In the genomic region with DNA sequence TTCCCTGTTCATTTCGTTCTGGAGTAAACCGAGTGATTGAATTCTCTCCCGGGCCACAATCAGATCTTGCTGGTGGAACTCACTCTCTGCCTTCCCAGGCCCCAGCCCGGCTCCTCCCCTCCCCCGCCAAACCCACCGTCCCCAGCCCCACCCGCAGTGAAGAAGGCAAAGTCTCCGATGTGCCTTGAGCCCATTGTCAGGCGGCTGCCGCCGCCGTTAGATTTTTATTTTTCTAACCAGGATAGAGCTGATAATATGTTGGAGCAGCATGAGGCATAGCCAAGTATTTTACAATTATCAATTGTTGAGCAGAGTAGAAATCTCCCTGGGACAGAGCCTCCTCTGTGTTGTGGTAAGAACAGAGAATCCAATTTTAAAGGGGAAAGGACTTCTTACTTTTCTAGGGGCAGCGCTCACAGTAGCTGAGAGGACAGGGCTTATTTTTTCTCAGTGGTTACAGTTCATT, we compare ENCODE assay signal across 8 cellular contexts. TPM values are rescaled to one million over a fixed set of nuclear protein-coding genes. Genes with fewer than 3 reads are reported as not detected.
DNase-seq lines count a peak whose midpoint lies in the region; ATAC-seq lines count a peak whose summit lies in the region.

No MANE protein-coding gene starts in this region.

- H3K4me1 Mint-ChIP-seq in CD4-positive, alpha-beta memory T cell, result peaks cover 13 to 30% (median 18%) of the 10 kb centered on the region in 4 donors

- no peaks in the 10 kb centered on the region for H3K9me3 ChIP-seq in CD4-positive, alpha-beta memory T cell (ENCODE audit: control insufficient read depth in 1 of 2, low read length in 2 of 2)

- DNase-seq in CD4-positive, alpha-beta memory T cell, result no peak
- DNase-seq in HuH-7.5 (ENCODE audit: low spot score) (peak; percentile 45), hypothalamus (lab: John Stamatoyannopoulos, UW) (peak in 38 of 51 donors; percentile 10 to 88 (median 35)), skeletal muscle cell (ENCODE audit: low read depth) (no peak), DMS79 (lab: John Stamatoyannopoulos, UW) (no peak), DMS153 (lab: John Stamatoyannopoulos, UW) (no peak)
- DNase-seq in activated naive CD4-positive, alpha-beta T cell treated with anti-CD3 and anti-CD28 coated beads, Interleukin-2, amount 50 U/mL, for 72 hours (ENCODE audit: low spot score in 2 of 2), result no peak

- H3K27ac Mint-ChIP-seq in CD4-positive, alpha-beta memory T cell, result peak overlapping the region in 6 of 7 donors; percentile 46 to 79 (median 58)
- peak overlapping the region; percentile 92 to 94 for H3K27ac Mint-ChIP-seq in activated naive CD4-positive, alpha-beta T cell treated with anti-CD3 and anti-CD28 coated beads, Interleukin-2, amount 50 U/mL, for 72 hours

- no peaks in the 10 kb centered on the region for H3K27me3 ChIP-seq in CD4-positive, alpha-beta memory T cell (ENCODE audit: insufficient read depth, low read length)

- peaks cover 0 to 2% of the 10 kb centered on the region in 2 donors for H3K27me3 Mint-ChIP-seq in CD4-positive, alpha-beta memory T cell

- intact Hi-C loops in CD4-positive, alpha-beta memory T cell (cut with micrococcal nuclease), result loop anchor here (5.0 kb wide), 2 partner anchors 1121 to 1274 kb away; partner anchors contain the start of genes TLE4 and VPS13A

- H3K4me3 Mint-ChIP-seq in CD4-positive, alpha-beta memory T cell, result peak overlapping the region; percentile 89 to 95 (median 90)

- peaks cover 20% of the 10 kb centered on the region for H3K4me1 ChIP-seq in CD4-positive, alpha-beta memory T cell (ENCODE audit: insufficient read depth, low read length)

- H3K36me3 ChIP-seq in CD4-positive, alpha-beta memory T cell (ENCODE audit: insufficient read depth, low read length), result no peaks in the 10 kb centered on the region

- CTCF ChIA-PET in CD4-positive, alpha-beta memory T cell (lab: Charles Lee; ENCODE audit: partially characterized antibody), result interaction anchor here (1.6 to 1.8 kb wide), 4 partner anchors 11 to 72 kb away, joined by 4 to 5 read pairs (median 4); no protein-coding TSS in a partner anchor

- H3K9me3 Mint-ChIP-seq in CD4-positive, alpha-beta memory T cell, result no peaks in the 10 kb centered on the region
- no peaks in the 10 kb centered on the region for H3K9me3 Mint-ChIP-seq in activated naive CD4-positive, alpha-beta T cell treated with anti-CD3 and anti-CD28 coated beads, Interleukin-2, amount 50 U/mL, for 72 hours

- peak overlapping the region; percentile 40 for H3K27ac ChIP-seq in CD4-positive, alpha-beta memory T cell (ENCODE audit: low read depth, low read length)

- no peak for ATAC-seq in activated naive CD4-positive, alpha-beta T cell treated with anti-CD3 and anti-CD28 coated beads, Interleukin-2, amount 50 U/mL, for 72 hours
- no peak for ATAC-seq in GM21825 (IDR thresholded peaks at IDR 0.05; ENCODE audit: unreplicated experiment)

- POLR2A ChIA-PET in CD4-positive, alpha-beta memory T cell (lab: Charles Lee; ENCODE audit: partially characterized antibody), result interaction anchor here (0.7 kb wide), 1 partner anchor 822 kb away, joined by 3 read pairs; no protein-coding TSS in a partner anchor

- H3K36me3 Mint-ChIP-seq in CD4-positive, alpha-beta memory T cell, result peaks cover 0 to 3% of the 10 kb centered on the region in 2 donors
- peaks cover 22 to 36% of the 10 kb centered on the region in 2 donors for H3K36me3 Mint-ChIP-seq in activated naive CD4-positive, alpha-beta T cell treated with anti-CD3 and anti-CD28 coated beads, Interleukin-2, amount 50 U/mL, for 72 hours

- H3K4me3 ChIP-seq in CD4-positive, alpha-beta memory T cell (ENCODE audit: low read length in 2 of 2), result peak overlapping the region; percentile 55 to 83
- peak overlapping the region; percentile 96 for H3K4me3 ChIP-seq in skeletal muscle cell (ENCODE audit: low read depth, low read length)

RNA-seq across cellular contexts. Expression of gene PSAT1, which starts 1.2 kb away (rescaled TPM):
- 10 to 100 TPM in 1 of 2 experiments, 1 to 10 TPM in 1; 9.7 to 10.3 TPM for total RNA-seq in CD4-positive, alpha-beta memory T cell
- 10 to 100 TPM; 12.0 to 12.2 TPM for polyA plus RNA-seq in CD4-positive, alpha-beta memory T cell
- 10 to 100 TPM; 57.6 to 93.6 TPM for total RNA-seq in activated naive CD4-positive, alpha-beta T cell treated with anti-CD3 and anti-CD28 coated beads, Interleukin-2, amount 50 U/mL, for 72 hours

Comparison
In these comparisons a context has a peak if more than half of its experiments do, and no peak if none do; other contexts are left out.
1. DNase-seq: peak in HuH-7.5 (single experiment) and hypothalamus (38 of 51); none in CD4-positive, alpha-beta memory T cell (0 of 5), activated naive CD4-positive, alpha-beta T cell treated with anti-CD3 and anti-CD28 coated beads, Interleukin-2, amount 50 U/mL, for 72 hours (0 of 2), skeletal muscle cell (single experiment), DMS79 (single experiment) and DMS153 (single experiment).
2. RNA of gene PSAT1, which starts 1.2 kb away (total RNA-seq): 57.6 to 93.6 TPM in activated naive CD4-positive, alpha-beta T cell treated with anti-CD3 and anti-CD28 coated beads, Interleukin-2, amount 50 U/mL, for 72 hours; 9.7 to 10.3 TPM in CD4-positive, alpha-beta memory T cell; every median in the first group is over 4 times any median in the second.